ENCODE assay signal across 12 cellular contexts in the genomic region with DNA sequence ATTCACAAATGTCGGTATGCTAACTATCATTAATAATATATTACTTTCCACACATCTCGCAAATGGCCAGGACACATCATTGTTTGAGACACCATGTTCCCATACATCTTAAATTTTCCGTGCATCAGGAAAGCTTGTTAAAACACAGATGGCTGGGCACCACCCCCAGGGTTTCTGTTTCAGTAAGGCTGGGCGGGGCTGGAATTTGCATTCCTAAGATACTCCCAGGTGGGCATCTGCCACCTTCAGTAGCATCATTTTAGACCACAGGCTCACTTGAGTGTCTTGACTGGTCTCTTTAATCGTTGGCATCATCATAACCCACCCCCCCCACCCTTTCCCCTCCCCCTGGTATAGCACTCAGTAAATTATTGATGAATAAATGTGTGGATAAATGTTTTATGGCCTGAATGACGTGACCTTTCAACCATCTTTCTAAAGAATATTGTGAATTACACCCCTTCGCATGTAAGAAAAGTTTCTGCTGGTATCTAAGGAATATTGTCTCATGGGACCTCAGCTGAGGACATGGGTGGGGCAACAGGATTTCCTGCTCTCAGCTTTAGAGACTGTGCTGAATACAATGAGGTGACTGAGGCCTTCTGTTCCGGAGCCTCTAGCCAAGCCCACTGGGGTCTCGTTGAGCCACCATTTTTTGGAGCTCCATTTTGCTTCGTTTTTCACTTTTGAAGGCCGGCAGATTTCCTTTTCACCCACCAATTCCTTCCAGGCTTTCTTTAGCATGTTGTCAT.
DNase-seq lines count a peak whose midpoint lies in the region; ATAC-seq and TF ChIP-seq lines count a peak whose summit lies in the region.
"Had no signal": no experiment of that assay in that cellular context is flagged by ENCODE, and none has a peak within 500 bp of the region (broad histone marks: within the 10 kb centered on the region; RNA-seq: fewer than 3 reads in every experiment).

No MANE protein-coding gene starts in this region.

- DNase-seq in activated naive CD4-positive, alpha-beta T cell treated with anti-CD3 and anti-CD28 coated beads, Interleukin-2, amount 10 ng/mL, durations not matched to agents 7 days and 5 days: peak; percentile 31
- no peak for DNase-seq in activated naive CD4-positive, alpha-beta T cell treated with Interleukin-2 at 50 U/mL for 16 hours
- DNase-seq in dermis blood vessel endothelial cell (peak; percentile 77), type B pancreatic cell (ENCODE audit: extremely low spot score, unreplicated experiment) (no peak), iPS-NIHi11 (ENCODE audit: low spot score) (no peak), cerebellum (ENCODE audit: low spot score) (no peak)
- DNase-seq: activated CD4-positive, CD25-positive, alpha-beta regulatory T cell treated with anti-CD3 and anti-CD28 coated beads, Interleukin-2, amount 50 U/mL, for 72 hours; NCI-H187 treated with DMSO at 0.1 percent for 48 hours; nephron progenitor cell; stimulated activated CD4-positive, alpha-beta T cell treated with anti-CD3 and anti-CD28 coated beads, Interleukin-4, amount 100 ng/mL, for 24 hours had no signal

- H3K27ac Mint-ChIP-seq in activated naive CD4-positive, alpha-beta T cell treated with anti-CD3 and anti-CD28 coated beads, Interleukin-2, amount 10 ng/mL, durations not matched to agents 7 days and 5 days: peak overlapping the region; percentile 85
- H3K27ac Mint-ChIP-seq in type B pancreatic cell: peak overlapping the region; percentile 95

- H3K4me3 ChIP-seq in mucosa of rectum (ENCODE audit: low read length in 2 of 2): peak overlapping the region in 1 of 2 donors; percentile 3

- H3K9me3 ChIP-seq in mucosa of rectum (ENCODE audit: control insufficient read depth in 2 of 2, low read length in 2 of 2): no peaks in the 10 kb centered on the region

- peaks cover 23% of the 10 kb centered on the region for H3K9me3 Mint-ChIP-seq in activated naive CD4-positive, alpha-beta T cell treated with anti-CD3 and anti-CD28 coated beads, Interleukin-2, amount 10 ng/mL, durations not matched to agents 7 days and 5 days
- peaks cover 5% of the 10 kb centered on the region for H3K9me3 Mint-ChIP-seq in type B pancreatic cell

- CTCF ChIA-PET in activated naive CD4-positive, alpha-beta T cell treated with anti-CD3 and anti-CD28 coated beads, Interleukin-2, amount 10 ng/mL, durations not matched to agents 7 days and 5 days (lab: Charles Lee): no interaction called here

- ATAC-seq in HG03439 (IDR thresholded peaks at IDR 0.05; ENCODE audit: unreplicated experiment): no peak

- no peaks in the 10 kb centered on the region for H3K27me3 Mint-ChIP-seq in activated naive CD4-positive, alpha-beta T cell treated with anti-CD3 and anti-CD28 coated beads, Interleukin-2, amount 10 ng/mL, durations not matched to agents 7 days and 5 days
- H3K27me3 Mint-ChIP-seq in type B pancreatic cell: peaks cover 8% of the 10 kb centered on the region

- H3K4me3 Mint-ChIP-seq in activated naive CD4-positive, alpha-beta T cell treated with anti-CD3 and anti-CD28 coated beads, Interleukin-2, amount 10 ng/mL, durations not matched to agents 7 days and 5 days: peak overlapping the region; percentile 11
- H3K4me3 Mint-ChIP-seq in type B pancreatic cell: no peak overlapping the region
- H3K4me3 Mint-ChIP-seq: nephron progenitor cell had no signal

- H3K36me3 Mint-ChIP-seq in activated naive CD4-positive, alpha-beta T cell treated with anti-CD3 and anti-CD28 coated beads, Interleukin-2, amount 10 ng/mL, durations not matched to agents 7 days and 5 days: peaks cover 80% of the 10 kb centered on the region
- no peaks in the 10 kb centered on the region for H3K36me3 Mint-ChIP-seq in type B pancreatic cell

- TF ChIP-seq CTCF in type B pancreatic cell (conservative IDR thresholded peaks at IDR 0.05): no peak

- H3K36me3 ChIP-seq in mucosa of rectum (ENCODE audit: control insufficient read depth in 2 of 2, insufficient read depth in 2 of 2, low read length in 2 of 2): no peaks in the 10 kb centered on the region

- peaks cover 79% of the 10 kb centered on the region for H3K4me1 Mint-ChIP-seq in activated naive CD4-positive, alpha-beta T cell treated with anti-CD3 and anti-CD28 coated beads, Interleukin-2, amount 10 ng/mL, durations not matched to agents 7 days and 5 days
- peaks cover 22% of the 10 kb centered on the region for H3K4me1 Mint-ChIP-seq in type B pancreatic cell (ENCODE audit: unreplicated experiment)

- peaks cover 7 to 12% of the 10 kb centered on the region in 2 donors for H3K4me1 ChIP-seq in mucosa of rectum (ENCODE audit: control insufficient read depth in 2 of 2, insufficient read depth in 2 of 2, low read length in 2 of 2)

- no peaks in the 10 kb centered on the region for H3K27me3 ChIP-seq in mucosa of rectum (ENCODE audit: control insufficient read depth in 2 of 2, insufficient read depth in 2 of 2, low read length in 2 of 2)

- H3K27ac ChIP-seq in mucosa of rectum (ENCODE audit: low read depth in 2 of 2, low read length in 2 of 2): peak overlapping the region; percentile 76 to 78

- peak overlapping the region; percentile 14 to 18 for H3K9ac ChIP-seq in mucosa of rectum (ENCODE audit: low read depth in 1 of 2, low read length in 2 of 2)

Comparison
In these comparisons a context has a peak if more than half of its experiments do, and no peak if none do; other contexts are left out.
1. DNase-seq: peak in activated naive CD4-positive, alpha-beta T cell treated with anti-CD3 and anti-CD28 coated beads, Interleukin-2, amount 10 ng/mL, durations not matched to agents 7 days and 5 days (single experiment) and dermis blood vessel endothelial cell (single experiment); none in activated naive CD4-positive, alpha-beta T cell treated with Interleukin-2 at 50 U/mL for 16 hours (single experiment), type B pancreatic cell (single experiment), iPS-NIHi11 (single experiment) and cerebellum (single experiment).